In genomic region chr5:146751781-146752401, GRCh38 we compare ENCODE assay signal across 8 cellular contexts.
DNase-seq lines count a peak whose midpoint lies in the region; ATAC-seq and TF ChIP-seq lines count a peak whose summit lies in the region.

No MANE protein-coding gene starts in this region.

- DNase-seq in activated gamma-delta T cell treated with Interleukin-2 at 50 U/mL for 16 hours, result peak; percentile 60
- DNase-seq in activated gamma-delta T cell (lab: John Stamatoyannopoulos, UW), result no peak
- DNase-seq in activated T-helper 9 cell treated with anti-CD3 and anti-CD28 coated beads, Interleukin-2, amount 50 U/mL, for 16 hours (ENCODE audit: low read depth), result peak; percentile 21
- peak; percentile 58 for DNase-seq in stimulated activated CD8-positive, alpha-beta memory T cell treated with anti-CD3 and anti-CD28 coated beads, Interleukin-4, amount 100 ng/mL, for 48 hours
- no peak for DNase-seq in glomerular visceral epithelial cell (ENCODE audit: extremely low spot score)
- no peak for DNase-seq in D341Med (ENCODE audit: low spot score)
- DNase-seq in GM13976 (ENCODE audit: low spot score), result no peak

- peak; percentile 100 for ATAC-seq in HG03571 (IDR thresholded peaks at IDR 0.05; ENCODE audit: unreplicated experiment)

- in situ Hi-C loops in GM13976 (cut with MboI; ENCODE audit: low sequenced_read_pairs, unreplicated experiment), result no loop called here

- TF ChIP-seq CTCF in GM13976 (IDR thresholded peaks at IDR 0.05; ENCODE audit: borderline replicate concordance, control extremely low read depth, extremely low read depth, insufficient read depth, missing control alignments), result no peak

Comparison
In these comparisons a context has a peak if more than half of its experiments do, and no peak if none do; other contexts are left out.
1. DNase-seq: peak in activated gamma-delta T cell treated with Interleukin-2 at 50 U/mL for 16 hours (single experiment), activated T-helper 9 cell treated with anti-CD3 and anti-CD28 coated beads, Interleukin-2, amount 50 U/mL, for 16 hours (single experiment) and stimulated activated CD8-positive, alpha-beta memory T cell treated with anti-CD3 and anti-CD28 coated beads, Interleukin-4, amount 100 ng/mL, for 48 hours (single experiment); none in activated gamma-delta T cell (single experiment), glomerular visceral epithelial cell (single experiment), D341Med (single experiment) and GM13976 (single experiment).